In genomic region chr2:101732773-101733256, GRCh38 we compare ENCODE assay signal across 18 cellular contexts. TPM values are rescaled to one million over a fixed set of nuclear protein-coding genes. Genes with fewer than 3 reads are reported as not detected.
DNase-seq lines count a peak whose midpoint lies in the region; ATAC-seq and TF ChIP-seq lines count a peak whose summit lies in the region.
"Had no signal": no experiment of that assay in that cellular context is flagged by ENCODE, and none has a peak within 500 bp of the region (broad histone marks: within the 10 kb centered on the region; RNA-seq: fewer than 3 reads in every experiment).

No MANE protein-coding gene starts in this region.

- peaks cover 30% of the 10 kb centered on the region for H3K4me1 ChIP-seq in GM23338 (ENCODE audit: insufficient read depth)
- H3K4me1 ChIP-seq in neutrophil (ENCODE audit: control insufficient read depth in 1 of 2, insufficient read depth in 1 of 2, low read depth in 1 of 2, low read length in 1 of 2), result peaks cover 57 to 82% of the 10 kb centered on the region in 2 experiments

- H3K9me2 ChIP-seq in GM23338 (ENCODE audit: insufficient read depth), result no peaks in the 10 kb centered on the region

- peaks cover 64% of the 10 kb centered on the region for H4K20me1 ChIP-seq in GM23338 (replicated peaks; ENCODE audit: insufficient read depth)

- H3K9me3 Mint-ChIP-seq in activated naive CD4-positive, alpha-beta T cell treated with anti-CD3 and anti-CD28 coated beads for 36 hours, result no peaks in the 10 kb centered on the region
- H3K9me3 Mint-ChIP-seq in GM23338 (no peaks in the 10 kb centered on the region), brain (peaks cover 0 to 3% (median 0%) of the 10 kb centered on the region in 5 experiments)
- H3K9me3 Mint-ChIP-seq: CD8-positive, alpha-beta T cell had no signal

- H3K36me3 ChIP-seq in GM23338 (ENCODE audit: insufficient read depth) (no peaks in the 10 kb centered on the region), neutrophil (peaks cover 4% of the 10 kb centered on the region)
- H3K36me3 ChIP-seq: ascending aorta, lower lobe of right lung, uterus had no signal

- intact Hi-C loops in activated naive CD4-positive, alpha-beta T cell treated with anti-CD3 and anti-CD28 coated beads for 36 hours (cut with micrococcal nuclease), result loop anchor here (1.0 to 10.0 kb wide), 3 partner anchors 14 to 702 kb away; no protein-coding TSS in a partner anchor

- peak overlapping the region; percentile 86 for H3K27ac Mint-ChIP-seq in activated naive CD4-positive, alpha-beta T cell treated with anti-CD3 and anti-CD28 coated beads for 36 hours
- H3K27ac Mint-ChIP-seq in GM23338 (no peak overlapping the region), brain (peak overlapping the region in 4 of 5 experiments; percentile 6 to 85 (median 61))

- ATAC-seq in GM23338 (no peak; the same call in 2 of the 3 replicates), HG03095 (IDR thresholded peaks at IDR 0.05; ENCODE audit: unreplicated experiment) (no peak)
- ATAC-seq: CD8-positive, alpha-beta T cell had no signal

- no peak overlapping the region for H3K4me3 Mint-ChIP-seq in activated naive CD4-positive, alpha-beta T cell treated with anti-CD3 and anti-CD28 coated beads for 36 hours
- H3K4me3 Mint-ChIP-seq in GM23338 (no peak overlapping the region), brain (peak overlapping the region in 2 of 5 experiments; percentile 9 to 64)
- H3K4me3 Mint-ChIP-seq: CD8-positive, alpha-beta T cell had no signal

- CTCF ChIA-PET in activated naive CD4-positive, alpha-beta T cell treated with anti-CD3 and anti-CD28 coated beads for 36 hours (lab: Charles Lee), result interaction anchor here (0.6 to 1.7 kb wide), 6 partner anchors 22 to 314 kb away, joined by 3 to 6 read pairs (median 3); partner anchors contain the start of genes MAP4K4 and RFX8

- peaks cover 100% of the 10 kb centered on the region for H3K79me2 ChIP-seq in GM23338 (replicated peaks; ENCODE audit: insufficient read depth)

- TF ChIP-seq CTCF in GM23338 (conservative IDR thresholded peaks at IDR 0.05; ENCODE audit: low read depth in 2 of 2) (no peak), brain (conservative IDR thresholded peaks at IDR 0.05) (no peak), neutrophil (IDR thresholded peaks at IDR 0.05) (no peak)

- DNase-seq in activated naive CD4-positive, alpha-beta T cell treated with anti-CD3 and anti-CD28 coated beads for 36 hours, result no peak
- no peak for DNase-seq in activated naive CD4-positive, alpha-beta T cell treated with anti-CD3 and anti-CD28 coated beads, Interleukin-2, amount 50 U/mL, for 16 hours
- no peak for DNase-seq in GM23338 (ENCODE audit: low spot score)
- DNase-seq in activated CD8-positive, alpha-beta memory T cell treated with anti-CD3 and anti-CD28 coated beads for 24 hours, result no peak
- no peak for DNase-seq in NCI-H2029 (lab: John Stamatoyannopoulos, UW)
- DNase-seq: activated CD4-positive, alpha-beta T cell treated with anti-CD3 and anti-CD28 coated beads, Interleukin-2, amount 50 U/mL, for 1 hour; CD8-positive, alpha-beta T cell; HCEC 1CT; Kasumi-1; lower lobe of right lung; NCI-H1105; stimulated activated naive CD4-positive, alpha-beta T cell; uterus had no signal

- no peaks in the 10 kb centered on the region for H3K27me3 Mint-ChIP-seq in activated naive CD4-positive, alpha-beta T cell treated with anti-CD3 and anti-CD28 coated beads for 36 hours (ENCODE audit: low read depth)
- peaks cover 6% of the 10 kb centered on the region for H3K27me3 Mint-ChIP-seq in GM23338 (ENCODE audit: insufficient read depth, low read depth, poor library complexity)
- no peaks in the 10 kb centered on the region for H3K27me3 Mint-ChIP-seq in brain

- peak overlapping the region; percentile 26; the same call in 1 of the 2 replicates for H3K27ac ChIP-seq in GM23338 (ENCODE audit: low read depth)
- peak overlapping the region; percentile 64 for H3K27ac ChIP-seq in neutrophil
- H3K27ac ChIP-seq: ascending aorta, coronary artery, lower lobe of right lung, uterus had no signal

- no peaks in the 10 kb centered on the region for H3K9me3 ChIP-seq in neutrophil
- H3K9me3 ChIP-seq: ascending aorta, lower lobe of right lung, uterus had no signal

- H3K4me2 ChIP-seq in GM23338, result no peak overlapping the region

- H3K36me3 Mint-ChIP-seq in activated naive CD4-positive, alpha-beta T cell treated with anti-CD3 and anti-CD28 coated beads for 36 hours (ENCODE audit: low read depth), result peaks cover 14% of the 10 kb centered on the region
- H3K36me3 Mint-ChIP-seq in GM23338 (ENCODE audit: low read depth), result no peaks in the 10 kb centered on the region; the same call in 2 of the 3 replicates
- peaks cover 18% of the 10 kb centered on the region for H3K36me3 Mint-ChIP-seq in brain
- H3K36me3 Mint-ChIP-seq: CD8-positive, alpha-beta T cell had no signal

- no peaks in the 10 kb centered on the region for H3K27me3 ChIP-seq in GM23338 (ENCODE audit: insufficient read depth)
- no peaks in the 10 kb centered on the region for H3K27me3 ChIP-seq in neutrophil
- H3K27me3 ChIP-seq: ascending aorta, uterus had no signal

- H2AFZ ChIP-seq in GM23338, result no peak overlapping the region

- no peaks in the 10 kb centered on the region for H3F3A ChIP-seq in GM23338 (replicated peaks; ENCODE audit: low read depth)

- H3K4me1 Mint-ChIP-seq in activated naive CD4-positive, alpha-beta T cell treated with anti-CD3 and anti-CD28 coated beads for 36 hours (ENCODE audit: low read depth), result peaks cover 95% of the 10 kb centered on the region
- H3K4me1 Mint-ChIP-seq in GM23338 (peaks cover 55% of the 10 kb centered on the region), brain (peaks cover 91% of the 10 kb centered on the region)

- H3K4me3 ChIP-seq in GM23338, result no peak overlapping the region
- H3K4me3 ChIP-seq in neutrophil (ENCODE audit: low read depth in 1 of 2, low read length in 1 of 2), result no peak overlapping the region
- H3K4me3 ChIP-seq: ascending aorta, coronary artery, lower lobe of right lung, uterus had no signal

TF ChIP-seq in GM23338, 12 proteins besides CTCF, POLR2A, EP300 and RAD21 (continues in another document):
- TF ChIP-seq STAT1 (IDR thresholded peaks at IDR 0.05; ENCODE audit: unreplicated experiment) (no peak), ZNF462 (CRISPR knock-in tag; IDR thresholded peaks at IDR 0.05) (no peak), NANOG (IDR thresholded peaks at IDR 0.05; ENCODE audit: borderline replicate concordance) (no peak)

RNA-seq across cellular contexts. Expression of gene MAP4K4, which starts 35.3 kb away (rescaled TPM):
- total RNA-seq in activated naive CD4-positive, alpha-beta T cell treated with anti-CD3 and anti-CD28 coated beads for 36 hours, result 100 to 1,000 TPM; 126 to 131 TPM
- total RNA-seq in GM23338 (2014; rRNA removed; shearing (Covaris generic)), result 77.2 and 99.2 TPM in 2 replicates
- polyA plus RNA-seq in GM23338 (2016; fragmentation: Nextera tagmentation; extraction: Ambion mirVana) (32.2 and 34.6 TPM in 2 replicates), brain (ENCODE audit: insufficient read depth, low read depth, low replicate concordance) (89.6 TPM)
